In the genomic region with DNA sequence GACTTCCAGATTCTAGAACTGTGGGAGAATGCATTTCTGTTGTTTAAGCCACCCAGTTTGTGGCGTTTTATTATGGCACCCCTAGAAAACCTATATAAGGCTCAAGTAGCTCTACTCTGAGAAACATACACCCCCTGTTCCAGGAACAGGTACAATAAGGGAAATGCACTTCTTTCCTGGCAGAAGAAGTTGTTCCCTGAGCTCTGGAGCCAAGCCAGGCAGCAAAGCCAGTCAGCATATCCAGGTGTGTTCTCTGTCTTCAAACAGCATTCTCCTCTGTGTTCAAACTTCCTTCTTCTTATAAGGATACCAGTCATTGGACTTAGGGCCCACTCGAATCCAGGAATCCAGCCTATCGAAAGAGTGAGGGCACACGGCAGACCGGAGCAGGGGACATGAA, we compare ENCODE assay signal across 28 cellular contexts.
"Had no signal": no experiment of that assay in that cellular context is flagged by ENCODE, and none has a peak within 500 bp of the region (broad histone marks: within the 10 kb centered on the region; RNA-seq: fewer than 3 reads in every experiment).

No MANE protein-coding gene starts in this region.

- DNase-seq: stimulated activated CD4-positive, alpha-beta T cell treated with anti-CD3 and anti-CD28 coated beads, Interleukin-2, amount 100 ng/mL, for 48 hours; stimulated activated CD4-positive, alpha-beta T cell treated with anti-CD3 and anti-CD28 coated beads, Interleukin-4, amount 100 ng/mL, for 1 hour; stimulated activated CD4-positive, alpha-beta T cell treated with anti-CD3 and anti-CD28 coated beads, Interleukin-4, amount 100 ng/mL, for 24 hours; stimulated activated CD4-positive, alpha-beta T cell treated with anti-CD3 and anti-CD28 coated beads, Interleukin-4, amount 100 ng/mL, for 4 hours; stimulated activated CD8-positive, alpha-beta memory T cell treated with anti-CD3 and anti-CD28 coated beads, Interleukin-4, amount 100 ng/mL, for 48 hours; stimulated activated naive B cell treated with anti-CD40 and anti-IgM and Interleukin-4, amounts not matched to agents 10 μg/mL and 1 μg/mL and 100 μg/mL, for 72 hours; stimulated activated naive CD4-positive, alpha-beta T cell; stimulated activated naive CD4-positive, alpha-beta T cell treated with Interleukin-2 at 50 U/mL for 16 hours; stimulated activated naive CD8-positive, alpha-beta T cell treated with anti-CD3 and anti-CD28 coated beads, Interleukin-15, amount 100 ng/mL, for 72 hours; stimulated activated naive CD8-positive, alpha-beta T cell treated with anti-CD3 and anti-CD28 coated beads, Interleukin-15, Interleukin-2, amounts not matched to agents 100 U/mL and 50 U/mL, for 24 hours; stomach; substantia nigra; testis; thyroid gland; tibial artery; transverse colon; trophoblast cell; upper lobe of left lung; upper lobe of right lung; uterus had no signal

- H3K4me3 Mint-ChIP-seq: stimulated activated effector memory CD8-positive, alpha-beta T cell treated with anti-CD3 and anti-CD28 coated beads, Interleukin-12 subunit alpha, Interleukin-12 subunit beta, amount 100 ng/mL, for 72 hours; stimulated activated memory B cell treated with anti-CD40 and anti-IgM and Interleukin-4, amounts not matched to agents 10 μg/mL and 1 μg/mL and 100 μg/mL, for 72 hours; stimulated activated naive B cell treated with anti-CD40 and anti-IgM and Interleukin-4, amounts not matched to agents 10 μg/mL and 1 μg/mL and 100 μg/mL, for 72 hours; stimulated activated naive CD8-positive, alpha-beta T cell treated with anti-CD3 and anti-CD28 coated beads, Interleukin-15, amount 100 ng/mL, for 72 hours; stimulated activated naive CD8-positive, alpha-beta T cell treated with anti-CD3 and anti-CD28 coated beads, Interleukin-15, Interleukin-2, amounts not matched to agents 100 ng/mL and 50 ng/mL, for 24 hours; type B pancreatic cell had no signal

- H3K4me3 ChIP-seq: stomach, suprapubic skin, testis, thoracic aorta, thyroid gland, tibial artery, tibial nerve, transverse colon, upper lobe of left lung, upper lobe of right lung, uterus, vagina had no signal

- H3K9me3 Mint-ChIP-seq: stimulated activated effector memory CD8-positive, alpha-beta T cell treated with anti-CD3 and anti-CD28 coated beads, Interleukin-12 subunit alpha, Interleukin-12 subunit beta, amount 100 ng/mL, for 72 hours had no signal

- H3K27ac Mint-ChIP-seq: stimulated activated effector memory CD8-positive, alpha-beta T cell treated with anti-CD3 and anti-CD28 coated beads, Interleukin-12 subunit alpha, Interleukin-12 subunit beta, amount 100 ng/mL, for 72 hours; stimulated activated memory B cell treated with anti-CD40 and anti-IgM and Interleukin-4, amounts not matched to agents 10 μg/mL and 1 μg/mL and 100 μg/mL, for 72 hours; stimulated activated naive B cell treated with anti-CD40 and anti-IgM and Interleukin-4, amounts not matched to agents 10 μg/mL and 1 μg/mL and 100 μg/mL, for 72 hours; stimulated activated naive CD8-positive, alpha-beta T cell treated with anti-CD3 and anti-CD28 coated beads, Interleukin-15, Interleukin-2, amounts not matched to agents 100 ng/mL and 50 ng/mL, for 24 hours; type B pancreatic cell had no signal

- H3K27ac ChIP-seq: stomach, suprapubic skin, testis, thoracic aorta, thyroid gland, tibial artery, tibial nerve, transverse colon, upper lobe of left lung, upper lobe of right lung, uterus, vagina had no signal

- ATAC-seq: stimulated activated effector memory CD8-positive, alpha-beta T cell treated with anti-CD3 and anti-CD28 coated beads, Interleukin-12 subunit alpha, Interleukin-12 subunit beta, amount 100 ng/mL, for 72 hours; stimulated activated memory B cell treated with anti-CD40 and anti-IgM and Interleukin-4, amounts not matched to agents 10 μg/mL and 1 μg/mL and 100 μg/mL, for 72 hours; stimulated activated naive B cell treated with anti-CD40 and anti-IgM and Interleukin-4, amounts not matched to agents 10 μg/mL and 1 μg/mL and 100 μg/mL, for 72 hours; stimulated activated naive CD8-positive, alpha-beta T cell treated with anti-CD3 and anti-CD28 coated beads, Interleukin-15, amount 100 ng/mL, for 72 hours; stimulated activated naive CD8-positive, alpha-beta T cell treated with anti-CD3 and anti-CD28 coated beads, Interleukin-15, Interleukin-2, amounts not matched to agents 100 U/mL and 50 U/mL, for 24 hours; upper lobe of right lung had no signal

- H3K36me3 Mint-ChIP-seq: stimulated activated effector memory CD8-positive, alpha-beta T cell treated with anti-CD3 and anti-CD28 coated beads, Interleukin-12 subunit alpha, Interleukin-12 subunit beta, amount 100 ng/mL, for 72 hours; stimulated activated memory B cell treated with anti-CD40 and anti-IgM and Interleukin-4, amounts not matched to agents 10 μg/mL and 1 μg/mL and 100 μg/mL, for 72 hours had no signal

- H3K27me3 ChIP-seq: stomach, suprapubic skin, testis, thyroid gland, tibial artery, tibial nerve, transverse colon, upper lobe of left lung, upper lobe of right lung, uterus, vagina had no signal

- H3K36me3 ChIP-seq: stomach, suprapubic skin, thoracic aorta, thyroid gland, transverse colon, upper lobe of left lung, upper lobe of right lung, uterus, vagina had no signal

- H3K4me1 ChIP-seq: stomach, testis, thyroid gland, tibial artery, transverse colon, upper lobe of left lung, upper lobe of right lung, uterus had no signal

- H3K27me3 Mint-ChIP-seq: type B pancreatic cell had no signal

- H3K4me1 Mint-ChIP-seq: stimulated activated effector memory CD8-positive, alpha-beta T cell treated with anti-CD3 and anti-CD28 coated beads, Interleukin-12 subunit alpha, Interleukin-12 subunit beta, amount 100 ng/mL, for 72 hours; stimulated activated naive B cell treated with anti-CD40 and anti-IgM and Interleukin-4, amounts not matched to agents 10 μg/mL and 1 μg/mL and 100 μg/mL, for 72 hours; stimulated activated naive CD8-positive, alpha-beta T cell treated with anti-CD3 and anti-CD28 coated beads, Interleukin-15, amount 100 ng/mL, for 72 hours had no signal

- H3K9me3 ChIP-seq: suprapubic skin, testis, thoracic aorta, thyroid gland, tibial artery, transverse colon, upper lobe of right lung, uterus, vagina had no signal
